ENCODE assay signal across 12 cellular contexts in genomic region chr9:89617978-89618377, GRCh38.
"Had no signal": no experiment of that assay in that cellular context is flagged by ENCODE, and none has a peak within 500 bp of the region (broad histone marks: within the 10 kb centered on the region; RNA-seq: fewer than 3 reads in every experiment).

No MANE protein-coding gene starts in this region.

- H3K27me3 Mint-ChIP-seq: T-helper 17 cell had no signal

- H3K9me3 ChIP-seq: colonic mucosa, gastrocnemius medialis had no signal

- H3K36me3 Mint-ChIP-seq: activated naive CD4-positive, alpha-beta T cell treated with anti-CD3 and anti-CD28 coated beads, Interleukin-2, amount 10 ng/mL, durations not matched to agents 7 days and 5 days; memory B cell had no signal

- DNase-seq: activated CD4-positive, alpha-beta T cell treated with anti-CD3 and anti-CD28 coated beads, Interleukin-2, amount 10 ng/mL, durations not matched to agents 7 days and 5 days; activated naive CD4-positive, alpha-beta T cell treated with anti-CD3 and anti-CD28 coated beads, Interleukin-2, amount 10 ng/mL, durations not matched to agents 7 days and 5 days; activated T-cell treated with anti-CD3 and anti-CD28 coated beads for 4 hours; colonic mucosa; effector CD4-positive, alpha-beta T cell; gastrocnemius medialis; stimulated activated CD4-positive, alpha-beta T cell treated with anti-CD3 and anti-CD28 coated beads, Interleukin-4, amount 100 ng/mL, for 4 hours; T-helper 17 cell had no signal

- H3K27ac ChIP-seq: colonic mucosa, gastrocnemius medialis had no signal

- H3K27ac Mint-ChIP-seq: activated CD4-positive, alpha-beta T cell treated with anti-CD3 and anti-CD28 coated beads, Interleukin-2, amount 10 ng/mL, durations not matched to agents 7 days and 5 days; activated naive CD4-positive, alpha-beta T cell treated with anti-CD3 and anti-CD28 coated beads, Interleukin-2, amount 10 ng/mL, durations not matched to agents 7 days and 5 days; activated T-helper 2 cell treated with anti-CD3 and anti-CD28 coated beads, Interferon-gamma antibody, Interleukin-2, Interleukin-4, amounts not matched to agents 10 μg/mL and 5 μg/mL and 100 μg/mL, durations not matched to agents 14 hours and 24 hours and 36 hours; memory B cell; T-helper 17 cell; WTC11 had no signal

- H3K4me1 ChIP-seq: colonic mucosa had no signal

- H3K4me3 ChIP-seq: colonic mucosa, gastrocnemius medialis had no signal

- H3K36me3 ChIP-seq: colonic mucosa, gastrocnemius medialis had no signal

- H3K4me3 Mint-ChIP-seq: activated CD4-positive, alpha-beta T cell treated with anti-CD3 and anti-CD28 coated beads, Interleukin-2, amount 10 ng/mL, durations not matched to agents 7 days and 5 days; activated naive CD4-positive, alpha-beta T cell treated with anti-CD3 and anti-CD28 coated beads, Interleukin-2, amount 10 ng/mL, durations not matched to agents 7 days and 5 days; memory B cell; WTC11 had no signal

- H3K9me3 Mint-ChIP-seq: activated CD4-positive, alpha-beta T cell treated with anti-CD3 and anti-CD28 coated beads, Interleukin-2, amount 10 ng/mL, durations not matched to agents 7 days and 5 days; activated naive CD4-positive, alpha-beta T cell treated with anti-CD3 and anti-CD28 coated beads, Interleukin-2, amount 10 ng/mL, durations not matched to agents 7 days and 5 days; activated T-helper 2 cell treated with anti-CD3 and anti-CD28 coated beads, Interferon-gamma antibody, Interleukin-2, Interleukin-4, amounts not matched to agents 10 μg/mL and 5 μg/mL and 100 μg/mL, durations not matched to agents 14 hours and 24 hours and 36 hours; memory B cell; WTC11 had no signal

- H3K27me3 ChIP-seq: colonic mucosa, gastrocnemius medialis had no signal

- ATAC-seq: gastrocnemius medialis, SK-N-SH treated with all-trans-retinoic acid at 6 μM for 48 hours, T-helper 17 cell, WTC11 had no signal

- H3K4me1 Mint-ChIP-seq: activated naive CD4-positive, alpha-beta T cell treated with anti-CD3 and anti-CD28 coated beads, Interleukin-2, amount 10 ng/mL, durations not matched to agents 7 days and 5 days; memory B cell had no signal
